ENCODE assay signal across 8 cellular contexts in the genomic region with DNA sequence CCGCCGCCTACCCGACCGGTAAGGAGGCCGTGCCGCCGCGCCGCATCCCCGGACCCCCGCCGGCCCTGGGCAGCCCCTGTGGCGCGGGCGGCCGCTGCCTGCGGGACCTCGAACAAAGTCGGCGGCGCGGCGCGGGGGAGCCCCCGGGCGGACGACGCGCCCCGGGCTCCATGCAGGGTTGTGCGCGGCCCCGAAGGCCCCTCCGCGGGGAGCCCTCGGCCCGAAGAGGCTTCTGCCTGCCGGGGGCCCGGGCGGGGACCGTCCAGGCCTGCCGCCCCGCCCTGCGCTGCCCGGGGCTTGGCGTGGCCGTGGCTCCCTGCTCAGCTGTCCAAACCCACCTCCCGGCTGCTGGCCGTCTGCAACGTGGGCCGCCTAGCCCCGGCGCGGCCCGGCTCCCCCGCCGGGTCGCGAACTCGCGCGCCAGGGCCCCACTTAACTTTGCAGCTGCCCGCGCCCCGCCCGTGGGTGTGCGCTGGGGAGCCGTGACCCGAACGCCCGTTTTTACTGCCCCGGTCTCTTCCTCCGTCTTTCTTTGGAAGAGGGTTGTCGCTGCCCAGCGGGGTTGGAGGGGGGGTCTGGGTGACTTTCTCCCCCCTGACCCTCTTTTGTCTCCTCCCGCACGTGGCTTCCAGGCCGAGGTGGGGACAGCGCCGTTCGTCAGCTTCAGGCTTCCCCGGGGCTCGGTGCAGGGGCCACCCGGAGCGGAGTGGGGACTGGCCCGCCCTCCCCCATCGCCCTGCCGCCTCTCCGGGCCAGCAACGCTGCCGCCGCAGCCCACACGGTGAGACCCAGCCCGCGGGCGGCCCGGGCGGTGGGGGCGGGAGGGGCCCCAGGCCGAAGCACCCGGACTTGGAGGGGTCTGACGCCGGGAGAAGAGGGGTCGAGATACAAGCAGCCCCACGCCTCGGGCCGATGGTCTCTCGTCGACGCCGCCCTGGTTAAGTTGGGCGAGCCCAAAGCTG. TPM values are rescaled to one million over a fixed set of nuclear protein-coding genes. Genes with fewer than 3 reads are reported as not detected.
DNase-seq lines count a peak whose midpoint lies in the region; ATAC-seq and TF ChIP-seq lines count a peak whose summit lies in the region.

No MANE protein-coding gene starts in this region.

- H3K4me3 ChIP-seq in LNCaP clone FGC (ENCODE audit: low read depth, low read length) (peak overlapping the region; percentile 71), fibroblast of the aortic adventitia (ENCODE audit: low read depth, low read length) (peak overlapping the region; percentile 82)

- peak; percentile 34 for ATAC-seq in GM21825 (IDR thresholded peaks at IDR 0.05; ENCODE audit: unreplicated experiment)
- peak; percentile 17 for ATAC-seq in omental fat pad (ENCODE audit: low FRiP score)

- DNase-seq in GM10266 (ENCODE audit: extremely low spot score) = peak; percentile 66
- no peak for DNase-seq in LNCaP clone FGC (ENCODE audit: low read depth)
- peak; percentile 37 for DNase-seq in activated T-helper 1 cell treated with Interleukin-2 at 50 U/mL for 16 hours (ENCODE audit: low read depth)
- DNase-seq in fibroblast of the aortic adventitia (ENCODE audit: low read depth) = no peak
- no peak for DNase-seq in omental fat pad (ENCODE audit: low spot score)
- DNase-seq in GOT3 (lab: John Stamatoyannopoulos, UW) = no peak
- DNase-seq in H4 (ENCODE audit: low spot score) = no peak

- TF ChIP-seq CTCF in GM10266 (IDR thresholded peaks at IDR 0.05; ENCODE audit: control insufficient read depth, insufficient read depth, low read depth, missing control alignments) (no peak), LNCaP clone FGC (IDR thresholded peaks at IDR 0.05; ENCODE audit: control insufficient read depth, extremely low read depth, insufficient read depth) (no peak), fibroblast of the aortic adventitia (IDR thresholded peaks at IDR 0.05; ENCODE audit: insufficient read depth, low read length) (no peak), omental fat pad (IDR thresholded peaks at IDR 0.05) (no peak)

RNA-seq across cellular contexts. Expression of a gene that starts 0.9 kb away (rescaled TPM):
- total RNA-seq in fibroblast of the aortic adventitia (ENCODE audit: low replicate concordance) (23.8 and 32.1 TPM in 2 replicates), omental fat pad (10 to 100 TPM in 3 of 4 donors, 1 to 10 TPM in 1; 9.1 to 23.4 (median 18.4) TPM)
- 4.4 and 10.7 TPM in 2 replicates for total RNA-seq in H4 (2014; rRNA removed; shearing (Covaris generic))

Comparison
In these comparisons a context has a peak if more than half of its experiments do, and no peak if none do; other contexts are left out.
1. DNase-seq: peak in GM10266 (single experiment) and activated T-helper 1 cell treated with Interleukin-2 at 50 U/mL for 16 hours (single experiment); none in LNCaP clone FGC (single experiment), fibroblast of the aortic adventitia (single experiment), omental fat pad (single experiment), GOT3 (single experiment) and H4 (single experiment).